In the genomic region with DNA sequence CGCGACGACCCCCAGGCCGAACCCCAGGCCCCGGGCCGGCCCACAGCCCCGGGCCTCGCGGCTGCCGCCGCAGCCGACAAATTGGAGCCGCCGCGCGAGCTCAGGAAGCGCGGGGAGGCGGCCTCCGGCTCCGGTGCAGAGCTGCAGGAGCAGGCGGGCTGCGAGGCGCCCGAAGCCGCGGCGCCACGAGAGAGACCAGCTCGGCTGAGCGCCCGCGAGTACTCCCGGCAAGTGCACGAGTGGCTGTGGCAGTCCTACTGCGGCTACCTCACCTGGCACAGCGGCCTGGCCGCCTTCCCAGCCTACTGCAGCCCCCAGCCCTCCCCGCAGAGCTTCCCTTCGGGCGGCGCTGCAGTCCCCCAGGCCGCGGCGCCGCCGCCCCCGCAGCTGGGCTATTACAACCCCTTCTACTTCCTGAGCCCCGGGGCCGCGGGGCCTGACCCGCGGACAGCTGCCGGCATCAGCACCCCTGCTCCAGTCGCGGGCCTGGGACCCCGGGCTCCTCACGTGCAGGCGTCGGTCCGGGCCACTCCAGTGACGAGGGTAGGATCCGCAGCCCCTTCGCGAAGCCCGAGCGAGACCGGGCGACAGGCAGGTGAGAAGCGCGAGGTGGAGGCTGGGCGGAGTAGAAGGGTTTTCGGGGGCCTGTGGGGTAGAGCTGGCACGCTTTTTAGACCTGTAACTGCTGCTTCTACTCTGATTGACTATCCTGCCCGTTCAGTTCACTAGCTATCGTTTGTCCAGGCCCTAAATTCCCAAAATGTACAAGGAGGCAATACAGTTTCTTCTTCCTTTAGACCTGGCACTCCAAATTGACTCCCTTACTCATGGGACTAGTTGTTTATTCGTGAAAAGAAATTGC, we compare ENCODE assay signal across 1 cellular context.
TF ChIP-seq lines count a peak whose summit lies in the region.

No MANE protein-coding gene starts in this region.

TF ChIP-seq in HepG2, 621 proteins besides CTCF, POLR2A, EP300 and RAD21 (continued from another document and continues in another):
- TF ChIP-seq, protein P1, sequence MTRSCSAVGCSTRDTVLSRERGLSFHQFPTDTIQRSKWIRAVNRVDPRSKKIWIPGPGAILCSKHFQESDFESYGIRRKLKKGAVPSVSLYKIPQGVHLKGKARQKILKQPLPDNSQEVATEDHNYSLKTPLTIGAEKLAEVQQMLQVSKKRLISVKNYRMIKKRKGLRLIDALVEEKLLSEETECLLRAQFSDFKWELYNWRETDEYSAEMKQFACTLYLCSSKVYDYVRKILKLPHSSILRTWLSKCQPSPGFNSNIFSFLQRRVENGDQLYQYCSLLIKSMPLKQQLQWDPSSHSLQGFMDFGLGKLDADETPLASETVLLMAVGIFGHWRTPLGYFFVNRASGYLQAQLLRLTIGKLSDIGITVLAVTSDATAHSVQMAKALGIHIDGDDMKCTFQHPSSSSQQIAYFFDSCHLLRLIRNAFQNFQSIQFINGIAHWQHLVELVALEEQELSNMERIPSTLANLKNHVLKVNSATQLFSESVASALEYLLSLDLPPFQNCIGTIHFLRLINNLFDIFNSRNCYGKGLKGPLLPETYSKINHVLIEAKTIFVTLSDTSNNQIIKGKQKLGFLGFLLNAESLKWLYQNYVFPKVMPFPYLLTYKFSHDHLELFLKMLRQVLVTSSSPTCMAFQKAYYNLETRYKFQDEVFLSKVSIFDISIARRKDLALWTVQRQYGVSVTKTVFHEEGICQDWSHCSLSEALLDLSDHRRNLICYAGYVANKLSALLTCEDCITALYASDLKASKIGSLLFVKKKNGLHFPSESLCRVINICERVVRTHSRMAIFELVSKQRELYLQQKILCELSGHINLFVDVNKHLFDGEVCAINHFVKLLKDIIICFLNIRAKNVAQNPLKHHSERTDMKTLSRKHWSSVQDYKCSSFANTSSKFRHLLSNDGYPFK (CRISPR knock-in tag; IDR thresholded peaks at IDR 0.05; ENCODE audit: borderline replicate concordance): no peak
- TF ChIP-seq ZNF431 (CRISPR knock-in tag; IDR thresholded peaks at IDR 0.05; ENCODE audit: borderline replicate concordance, low read depth) (no peak; the same call in 1 of the 2 replicates), HNRNPUL1 (IDR thresholded peaks at IDR 0.05; ENCODE audit: low read depth, low read length) (peak; percentile 4; the same call in 1 of the 2 replicates), SRSF9 (IDR thresholded peaks at IDR 0.05; ENCODE audit: borderline replicate concordance, insufficient read depth, low read depth, low read length, poor library complexity, severe bottlenecking) (no peak), PHF21A (CRISPR knock-in tag; IDR thresholded peaks at IDR 0.05) (no peak), ZMYM4 (CRISPR knock-in tag; IDR thresholded peaks at IDR 0.05) (no peak), CCAR2 (optimal IDR thresholded peaks at IDR 0.05; ENCODE audit: low read depth, low read length) (no peak), ZNF24 (IDR thresholded peaks at IDR 0.05) (no peak), ARNT2 (CRISPR knock-in tag; IDR thresholded peaks at IDR 0.05; ENCODE audit: low read depth) (no peak; the same call in 1 of the 2 replicates), MEF2D (CRISPR knock-in tag; IDR thresholded peaks at IDR 0.05) (no peak), ZNF879 (CRISPR knock-in tag; IDR thresholded peaks at IDR 0.05) (no peak), ZFP41 (CRISPR knock-in tag; IDR thresholded peaks at IDR 0.05; ENCODE audit: borderline replicate concordance) (no peak; the same call in 1 of the 2 replicates), CENPX (CRISPR knock-in tag; IDR thresholded peaks at IDR 0.05) (no peak), ZSCAN22 (CRISPR knock-in tag; IDR thresholded peaks at IDR 0.05) (peak; percentile 74; the same call in 1 of the 2 replicates), JUND (CRISPR knock-in tag; IDR thresholded peaks at IDR 0.05) (no peak), EEA1 (CRISPR knock-in tag; IDR thresholded peaks at IDR 0.05; ENCODE audit: borderline replicate concordance) (0 out of 2 replicates have a peak, but pooled peaks have one; percentile 86), RELA (CRISPR knock-in tag; IDR thresholded peaks at IDR 0.05) (no peak), MYNN (CRISPR knock-in tag; IDR thresholded peaks at IDR 0.05; ENCODE audit: low read depth) (no peak), HMG20B (CRISPR knock-in tag; conservative IDR thresholded peaks at IDR 0.05) (no peak), ZNF556 (CRISPR knock-in tag; IDR thresholded peaks at IDR 0.05; ENCODE audit: borderline replicate concordance) (no peak), ZNF615 (CRISPR knock-in tag; IDR thresholded peaks at IDR 0.05; ENCODE audit: borderline replicate concordance) (no peak), MLLT10 (CRISPR knock-in tag; IDR thresholded peaks at IDR 0.05) (no peak), ARID2 (CRISPR knock-in tag; IDR thresholded peaks at IDR 0.05; ENCODE audit: borderline replicate concordance) (no peak)
- TF ChIP-seq, protein P2, sequence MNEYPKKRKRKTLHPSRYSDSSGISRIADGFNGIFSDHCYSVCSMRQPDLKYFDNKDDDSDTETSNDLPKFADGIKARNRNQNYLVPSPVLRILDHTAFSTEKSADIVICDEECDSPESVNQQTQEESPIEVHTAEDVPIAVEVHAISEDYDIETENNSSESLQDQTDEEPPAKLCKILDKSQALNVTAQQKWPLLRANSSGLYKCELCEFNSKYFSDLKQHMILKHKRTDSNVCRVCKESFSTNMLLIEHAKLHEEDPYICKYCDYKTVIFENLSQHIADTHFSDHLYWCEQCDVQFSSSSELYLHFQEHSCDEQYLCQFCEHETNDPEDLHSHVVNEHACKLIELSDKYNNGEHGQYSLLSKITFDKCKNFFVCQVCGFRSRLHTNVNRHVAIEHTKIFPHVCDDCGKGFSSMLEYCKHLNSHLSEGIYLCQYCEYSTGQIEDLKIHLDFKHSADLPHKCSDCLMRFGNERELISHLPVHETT (CRISPR knock-in tag; conservative IDR thresholded peaks at IDR 0.05): 0 out of 2 replicates have a peak, but pooled peaks have one; percentile 69
- TF ChIP-seq, protein P3, sequence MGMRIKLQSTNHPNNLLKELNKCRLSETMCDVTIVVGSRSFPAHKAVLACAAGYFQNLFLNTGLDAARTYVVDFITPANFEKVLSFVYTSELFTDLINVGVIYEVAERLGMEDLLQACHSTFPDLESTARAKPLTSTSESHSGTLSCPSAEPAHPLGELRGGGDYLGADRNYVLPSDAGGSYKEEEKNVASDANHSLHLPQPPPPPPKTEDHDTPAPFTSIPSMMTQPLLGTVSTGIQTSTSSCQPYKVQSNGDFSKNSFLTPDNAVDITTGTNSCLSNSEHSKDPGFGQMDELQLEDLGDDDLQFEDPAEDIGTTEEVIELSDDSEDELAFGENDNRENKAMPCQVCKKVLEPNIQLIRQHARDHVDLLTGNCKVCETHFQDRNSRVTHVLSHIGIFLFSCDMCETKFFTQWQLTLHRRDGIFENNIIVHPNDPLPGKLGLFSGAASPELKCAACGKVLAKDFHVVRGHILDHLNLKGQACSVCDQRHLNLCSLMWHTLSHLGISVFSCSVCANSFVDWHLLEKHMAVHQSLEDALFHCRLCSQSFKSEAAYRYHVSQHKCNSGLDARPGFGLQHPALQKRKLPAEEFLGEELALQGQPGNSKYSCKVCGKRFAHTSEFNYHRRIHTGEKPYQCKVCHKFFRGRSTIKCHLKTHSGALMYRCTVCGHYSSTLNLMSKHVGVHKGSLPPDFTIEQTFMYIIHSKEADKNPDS (CRISPR knock-in tag; IDR thresholded peaks at IDR 0.05): no peak
- TF ChIP-seq, protein P4, sequence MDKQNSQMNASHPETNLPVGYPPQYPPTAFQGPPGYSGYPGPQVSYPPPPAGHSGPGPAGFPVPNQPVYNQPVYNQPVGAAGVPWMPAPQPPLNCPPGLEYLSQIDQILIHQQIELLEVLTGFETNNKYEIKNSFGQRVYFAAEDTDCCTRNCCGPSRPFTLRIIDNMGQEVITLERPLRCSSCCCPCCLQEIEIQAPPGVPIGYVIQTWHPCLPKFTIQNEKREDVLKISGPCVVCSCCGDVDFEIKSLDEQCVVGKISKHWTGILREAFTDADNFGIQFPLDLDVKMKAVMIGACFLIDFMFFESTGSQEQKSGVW (CRISPR knock-in tag; IDR thresholded peaks at IDR 0.05; ENCODE audit: borderline replicate concordance): no peak
- TF ChIP-seq, protein P5, sequence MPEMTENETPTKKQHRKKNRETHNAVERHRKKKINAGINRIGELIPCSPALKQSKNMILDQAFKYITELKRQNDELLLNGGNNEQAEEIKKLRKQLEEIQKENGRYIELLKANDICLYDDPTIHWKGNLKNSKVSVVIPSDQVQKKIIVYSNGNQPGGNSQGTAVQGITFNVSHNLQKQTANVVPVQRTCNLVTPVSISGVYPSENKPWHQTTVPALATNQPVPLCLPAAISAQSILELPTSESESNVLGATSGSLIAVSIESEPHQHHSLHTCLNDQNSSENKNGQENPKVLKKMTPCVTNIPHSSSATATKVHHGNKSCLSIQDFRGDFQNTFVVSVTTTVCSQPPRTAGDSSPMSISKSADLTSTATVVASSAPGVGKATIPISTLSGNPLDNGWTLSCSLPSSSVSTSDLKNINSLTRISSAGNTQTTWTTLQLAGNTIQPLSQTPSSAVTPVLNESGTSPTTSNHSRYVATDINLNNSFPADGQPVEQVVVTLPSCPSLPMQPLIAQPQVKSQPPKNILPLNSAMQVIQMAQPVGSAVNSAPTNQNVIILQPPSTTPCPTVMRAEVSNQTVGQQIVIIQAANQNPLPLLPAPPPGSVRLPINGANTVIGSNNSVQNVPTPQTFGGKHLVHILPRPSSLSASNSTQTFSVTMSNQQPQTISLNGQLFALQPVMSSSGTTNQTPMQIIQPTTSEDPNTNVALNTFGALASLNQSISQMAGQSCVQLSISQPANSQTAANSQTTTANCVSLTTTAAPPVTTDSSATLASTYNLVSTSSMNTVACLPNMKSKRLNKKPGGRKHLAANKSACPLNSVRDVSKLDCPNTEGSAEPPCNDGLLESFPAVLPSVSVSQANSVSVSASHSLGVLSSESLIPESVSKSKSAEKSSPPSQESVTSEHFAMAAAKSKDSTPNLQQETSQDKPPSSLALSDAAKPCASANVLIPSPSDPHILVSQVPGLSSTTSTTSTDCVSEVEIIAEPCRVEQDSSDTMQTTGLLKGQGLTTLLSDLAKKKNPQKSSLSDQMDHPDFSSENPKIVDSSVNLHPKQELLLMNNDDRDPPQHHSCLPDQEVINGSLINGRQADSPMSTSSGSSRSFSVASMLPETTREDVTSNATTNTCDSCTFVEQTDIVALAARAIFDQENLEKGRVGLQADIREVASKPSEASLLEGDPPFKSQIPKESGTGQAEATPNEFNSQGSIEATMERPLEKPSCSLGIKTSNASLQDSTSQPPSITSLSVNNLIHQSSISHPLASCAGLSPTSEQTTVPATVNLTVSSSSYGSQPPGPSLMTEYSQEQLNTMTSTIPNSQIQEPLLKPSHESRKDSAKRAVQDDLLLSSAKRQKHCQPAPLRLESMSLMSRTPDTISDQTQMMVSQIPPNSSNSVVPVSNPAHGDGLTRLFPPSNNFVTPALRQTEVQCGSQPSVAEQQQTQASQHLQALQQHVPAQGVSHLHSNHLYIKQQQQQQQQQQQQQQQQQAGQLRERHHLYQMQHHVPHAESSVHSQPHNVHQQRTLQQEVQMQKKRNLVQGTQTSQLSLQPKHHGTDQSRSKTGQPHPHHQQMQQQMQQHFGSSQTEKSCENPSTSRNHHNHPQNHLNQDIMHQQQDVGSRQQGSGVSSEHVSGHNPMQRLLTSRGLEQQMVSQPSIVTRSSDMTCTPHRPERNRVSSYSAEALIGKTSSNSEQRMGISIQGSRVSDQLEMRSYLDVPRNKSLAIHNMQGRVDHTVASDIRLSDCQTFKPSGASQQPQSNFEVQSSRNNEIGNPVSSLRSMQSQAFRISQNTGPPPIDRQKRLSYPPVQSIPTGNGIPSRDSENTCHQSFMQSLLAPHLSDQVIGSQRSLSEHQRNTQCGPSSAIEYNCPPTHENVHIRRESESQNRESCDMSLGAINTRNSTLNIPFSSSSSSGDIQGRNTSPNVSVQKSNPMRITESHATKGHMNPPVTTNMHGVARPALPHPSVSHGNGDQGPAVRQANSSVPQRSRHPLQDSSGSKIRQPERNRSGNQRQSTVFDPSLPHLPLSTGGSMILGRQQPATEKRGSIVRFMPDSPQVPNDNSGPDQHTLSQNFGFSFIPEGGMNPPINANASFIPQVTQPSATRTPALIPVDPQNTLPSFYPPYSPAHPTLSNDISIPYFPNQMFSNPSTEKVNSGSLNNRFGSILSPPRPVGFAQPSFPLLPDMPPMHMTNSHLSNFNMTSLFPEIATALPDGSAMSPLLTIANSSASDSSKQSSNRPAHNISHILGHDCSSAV (CRISPR knock-in tag; IDR thresholded peaks at IDR 0.05; ENCODE audit: borderline replicate concordance): no peak
- TF ChIP-seq, protein P6, sequence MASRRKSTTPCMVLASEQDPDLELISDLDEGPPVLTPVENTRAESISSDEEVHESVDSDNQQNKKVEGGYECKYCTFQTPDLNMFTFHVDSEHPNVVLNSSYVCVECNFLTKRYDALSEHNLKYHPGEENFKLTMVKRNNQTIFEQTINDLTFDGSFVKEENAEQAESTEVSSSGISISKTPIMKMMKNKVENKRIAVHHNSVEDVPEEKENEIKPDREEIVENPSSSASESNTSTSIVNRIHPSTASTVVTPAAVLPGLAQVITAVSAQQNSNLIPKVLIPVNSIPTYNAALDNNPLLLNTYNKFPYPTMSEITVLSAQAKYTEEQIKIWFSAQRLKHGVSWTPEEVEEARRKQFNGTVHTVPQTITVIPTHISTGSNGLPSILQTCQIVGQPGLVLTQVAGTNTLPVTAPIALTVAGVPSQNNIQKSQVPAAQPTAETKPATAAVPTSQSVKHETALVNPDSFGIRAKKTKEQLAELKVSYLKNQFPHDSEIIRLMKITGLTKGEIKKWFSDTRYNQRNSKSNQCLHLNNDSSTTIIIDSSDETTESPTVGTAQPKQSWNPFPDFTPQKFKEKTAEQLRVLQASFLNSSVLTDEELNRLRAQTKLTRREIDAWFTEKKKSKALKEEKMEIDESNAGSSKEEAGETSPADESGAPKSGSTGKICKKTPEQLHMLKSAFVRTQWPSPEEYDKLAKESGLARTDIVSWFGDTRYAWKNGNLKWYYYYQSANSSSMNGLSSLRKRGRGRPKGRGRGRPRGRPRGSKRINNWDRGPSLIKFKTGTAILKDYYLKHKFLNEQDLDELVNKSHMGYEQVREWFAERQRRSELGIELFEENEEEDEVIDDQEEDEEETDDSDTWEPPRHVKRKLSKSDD (CRISPR knock-in tag; IDR thresholded peaks at IDR 0.05; ENCODE audit: low read depth): no peak
- TF ChIP-seq, protein P7, sequence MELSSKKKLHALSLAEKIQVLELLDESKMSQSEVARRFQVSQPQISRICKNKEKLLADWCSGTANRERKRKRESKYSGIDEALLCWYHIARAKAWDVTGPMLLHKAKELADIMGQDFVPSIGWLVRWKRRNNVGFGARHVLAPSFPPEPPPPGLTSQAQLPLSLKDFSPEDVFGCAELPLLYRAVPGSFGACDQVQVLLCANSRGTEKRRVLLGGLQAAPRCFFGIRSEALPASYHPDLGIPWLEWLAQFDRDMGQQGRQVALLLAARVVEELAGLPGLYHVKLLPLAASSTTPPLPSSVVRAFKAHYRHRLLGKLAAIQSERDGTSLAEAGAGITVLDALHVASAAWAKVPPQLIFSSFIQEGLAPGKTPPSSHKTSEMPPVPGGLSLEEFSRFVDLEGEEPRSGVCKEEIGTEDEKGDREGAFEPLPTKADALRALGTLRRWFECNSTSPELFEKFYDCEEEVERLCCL (CRISPR knock-in tag; IDR thresholded peaks at IDR 0.05; ENCODE audit: borderline replicate concordance): no peak
- TF ChIP-seq, protein P8, sequence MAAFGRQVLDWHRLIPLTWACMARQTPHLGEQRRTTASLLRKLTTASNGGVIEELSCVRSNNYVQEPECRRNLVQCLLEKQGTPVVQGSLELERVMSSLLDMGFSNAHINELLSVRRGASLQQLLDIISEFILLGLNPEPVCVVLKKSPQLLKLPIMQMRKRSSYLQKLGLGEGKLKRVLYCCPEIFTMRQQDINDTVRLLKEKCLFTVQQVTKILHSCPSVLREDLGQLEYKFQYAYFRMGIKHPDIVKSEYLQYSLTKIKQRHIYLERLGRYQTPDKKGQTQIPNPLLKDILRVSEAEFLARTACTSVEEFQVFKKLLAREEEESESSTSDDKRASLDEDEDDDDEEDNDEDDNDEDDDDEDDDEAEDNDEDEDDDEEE (CRISPR knock-in tag; IDR thresholded peaks at IDR 0.05): peak; percentile 93
